Comparison of ENCODE assay signal across 8 cellular contexts in genomic region chr12:111056618-111057521, GRCh38. TPM values are rescaled to one million over a fixed set of nuclear protein-coding genes. Genes with fewer than 3 reads are reported as not detected.
DNase-seq lines count a peak whose midpoint lies in the region; ATAC-seq and TF ChIP-seq lines count a peak whose summit lies in the region.

No MANE protein-coding gene starts in this region.

- peaks cover 2% of the 10 kb centered on the region for H3K36me3 Mint-ChIP-seq in T-helper 17 cell (ENCODE audit: low read depth)
- peaks cover 17% of the 10 kb centered on the region for H3K36me3 Mint-ChIP-seq in activated naive CD8-positive, alpha-beta T cell treated with anti-CD3 and anti-CD28 coated beads, Interleukin-2, amount 10 ng/mL, durations not matched to agents 7 days and 5 days

- POLR2A ChIA-PET in activated naive CD8-positive, alpha-beta T cell treated with anti-CD3 and anti-CD28 coated beads, Interleukin-2, amount 10 ng/mL, durations not matched to agents 7 days and 5 days (lab: Charles Lee) = interaction anchor here (0.7 to 1.5 kb wide), 2 partner anchors 11 to 18 kb away, joined by 4 to 6 read pairs; no protein-coding TSS in a partner anchor

- no peaks in the 10 kb centered on the region for H3K27me3 Mint-ChIP-seq in T-helper 17 cell
- H3K27me3 Mint-ChIP-seq in activated naive CD8-positive, alpha-beta T cell treated with anti-CD3 and anti-CD28 coated beads, Interleukin-2, amount 10 ng/mL, durations not matched to agents 7 days and 5 days = no peaks in the 10 kb centered on the region

- H3K27ac ChIP-seq in ascending aorta (no peak overlapping the region), colonic mucosa (no peak overlapping the region)

- H3K4me1 ChIP-seq in ascending aorta (no peaks in the 10 kb centered on the region), colonic mucosa (no peaks in the 10 kb centered on the region)

- peak overlapping the region; percentile 3 for H3K27ac Mint-ChIP-seq in T-helper 17 cell
- peak overlapping the region; percentile 99 for H3K27ac Mint-ChIP-seq in activated naive CD8-positive, alpha-beta T cell treated with anti-CD3 and anti-CD28 coated beads, Interleukin-2, amount 10 ng/mL, durations not matched to agents 7 days and 5 days

- no peak for TF ChIP-seq CTCF in GM13976 (IDR thresholded peaks at IDR 0.05; ENCODE audit: borderline replicate concordance, control extremely low read depth, extremely low read depth, insufficient read depth, missing control alignments)
- no peak for TF ChIP-seq CTCF in ascending aorta (IDR thresholded peaks at IDR 0.05)
- TF ChIP-seq CTCF in colonic mucosa (IDR thresholded peaks at IDR 0.05) = no peak

- H3K4me3 ChIP-seq in ascending aorta = no peak overlapping the region
- no peak overlapping the region for H3K4me3 ChIP-seq in colonic mucosa

- in situ Hi-C loops in GM13976 (cut with MboI; ENCODE audit: low sequenced_read_pairs, unreplicated experiment) = no loop called here

- peak; percentile 76 for DNase-seq in GM13976 (ENCODE audit: low spot score)
- DNase-seq in T-helper 17 cell = peak in 1 of 3 donors; percentile 10
- DNase-seq in activated naive CD8-positive, alpha-beta T cell treated with anti-CD3 and anti-CD28 coated beads, Interleukin-2, amount 10 ng/mL, durations not matched to agents 7 days and 5 days = peak; percentile 66
- peak; percentile 52 for DNase-seq in stimulated activated CD4-positive, alpha-beta T cell treated with anti-CD3 and anti-CD28 coated beads, Interleukin-2, amount 100 ng/mL, for 4 hours (ENCODE audit: low read depth)
- no peak for DNase-seq in ascending aorta (ENCODE audit: low spot score in 2 of 2)
- DNase-seq in colonic mucosa = no peak

- TF ChIP-seq POLR2A in GM18505 (IDR thresholded peaks at IDR 0.05; ENCODE audit: borderline replicate concordance, extremely low read depth, insufficient read depth, insufficient read length) = no peak

- peak overlapping the region; percentile 28 for H3K4me3 Mint-ChIP-seq in T-helper 17 cell
- peak overlapping the region; percentile 59 for H3K4me3 Mint-ChIP-seq in activated naive CD8-positive, alpha-beta T cell treated with anti-CD3 and anti-CD28 coated beads, Interleukin-2, amount 10 ng/mL, durations not matched to agents 7 days and 5 days

- peaks cover 14% of the 10 kb centered on the region for H3K4me1 Mint-ChIP-seq in T-helper 17 cell
- peaks cover 20% of the 10 kb centered on the region for H3K4me1 Mint-ChIP-seq in activated naive CD8-positive, alpha-beta T cell treated with anti-CD3 and anti-CD28 coated beads, Interleukin-2, amount 10 ng/mL, durations not matched to agents 7 days and 5 days

- H3K36me3 ChIP-seq in ascending aorta = no peaks in the 10 kb centered on the region
- H3K36me3 ChIP-seq in colonic mucosa = no peaks in the 10 kb centered on the region

- no peak overlapping the region for H3K9ac ChIP-seq in colonic mucosa (ENCODE audit: low read depth in 2 of 2, low read length in 2 of 2)

- intact Hi-C loops in ascending aorta (cut with DNase I) = no loop called here
- intact Hi-C loops in colonic mucosa (cut with DNase I) = no loop called here

- peaks cover 19% of the 10 kb centered on the region for H3K9me3 Mint-ChIP-seq in activated naive CD8-positive, alpha-beta T cell treated with anti-CD3 and anti-CD28 coated beads, Interleukin-2, amount 10 ng/mL, durations not matched to agents 7 days and 5 days

- peak; percentile 85 for ATAC-seq in T-helper 17 cell
- ATAC-seq in activated naive CD8-positive, alpha-beta T cell treated with anti-CD3 and anti-CD28 coated beads, Interleukin-2, amount 10 ng/mL, durations not matched to agents 7 days and 5 days (ENCODE audit: low read depth) = peak; percentile 90
- ATAC-seq in GM19455 (IDR thresholded peaks at IDR 0.05; ENCODE audit: unreplicated experiment) = no peak
- no peak for ATAC-seq in GM18505 (IDR thresholded peaks at IDR 0.05; ENCODE audit: unreplicated experiment)

- no peaks in the 10 kb centered on the region for H3K9me3 ChIP-seq in T-helper 17 cell (ENCODE audit: control insufficient read depth, low read length, poor library complexity, severe bottlenecking)
- H3K9me3 ChIP-seq in ascending aorta = no peaks in the 10 kb centered on the region
- H3K9me3 ChIP-seq in colonic mucosa = no peaks in the 10 kb centered on the region

- H3K27me3 ChIP-seq in ascending aorta = no peaks in the 10 kb centered on the region
- H3K27me3 ChIP-seq in colonic mucosa = no peaks in the 10 kb centered on the region

RNA-seq across cellular contexts. Expression of gene CUX2, which starts 22.9 kb away (rescaled TPM):
- total RNA-seq in T-helper 17 cell (not detected), ascending aorta (not detected), colonic mucosa (under 1 TPM; 0.05 to 0.11 TPM)
- total RNA-seq in activated naive CD8-positive, alpha-beta T cell treated with anti-CD3 and anti-CD28 coated beads, Interleukin-2, amount 10 ng/mL, durations not matched to agents 7 days and 5 days = 1 to 10 TPM; 1.1 to 1.3 TPM

Comparison
In these comparisons a context has a peak if more than half of its experiments do, and no peak if none do; other contexts are left out.
1. DNase-seq: peak in GM13976 (single experiment), activated naive CD8-positive, alpha-beta T cell treated with anti-CD3 and anti-CD28 coated beads, Interleukin-2, amount 10 ng/mL, durations not matched to agents 7 days and 5 days (single experiment) and stimulated activated CD4-positive, alpha-beta T cell treated with anti-CD3 and anti-CD28 coated beads, Interleukin-2, amount 100 ng/mL, for 4 hours (single experiment); none in ascending aorta (0 of 2) and colonic mucosa (single experiment).
2. ATAC-seq: peak in T-helper 17 cell (single experiment) and activated naive CD8-positive, alpha-beta T cell treated with anti-CD3 and anti-CD28 coated beads, Interleukin-2, amount 10 ng/mL, durations not matched to agents 7 days and 5 days (single experiment); none in GM19455 (single experiment) and GM18505 (single experiment).